Comparison of ENCODE assay signal across 40 cellular contexts in genomic region chr20:46606817-46607190, GRCh38. TPM values are rescaled to one million over a fixed set of nuclear protein-coding genes. Genes with fewer than 3 reads are reported as not detected.
"Had no signal": no experiment of that assay in that cellular context is flagged by ENCODE, and none has a peak within 500 bp of the region (broad histone marks: within the 10 kb centered on the region; RNA-seq: fewer than 3 reads in every experiment).

No MANE protein-coding gene starts in this region.

- DNase-seq: activated B cell treated with CpG ODN at 0.5 μM for 24 hours; activated CD4-positive, alpha-beta memory T cell treated with anti-CD3 and anti-CD28 coated beads for 36 hours; activated CD4-positive, alpha-beta T cell treated with anti-CD3 and anti-CD28 coated beads for 4 hours; activated CD4-positive, alpha-beta T cell treated with anti-CD3 and anti-CD28 coated beads, Interleukin-2, amount 10 ng/mL, durations not matched to agents 24 days and 14 days; activated CD4-positive, alpha-beta T cell treated with anti-CD3 and anti-CD28 coated beads, Interleukin-2, amount 50 U/mL, for 1 hour; activated CD4-positive, alpha-beta T cell treated with anti-CD3 and anti-CD28 coated beads, Interleukin-2, amount 50 U/mL, for 4 hours; activated CD4-positive, CD25-positive, alpha-beta regulatory T cell treated with anti-CD3 and anti-CD28 coated beads, Interleukin-2, amount 50 U/mL, for 72 hours; activated CD8-positive, alpha-beta memory T cell treated with anti-CD3 and anti-CD28 coated beads, Interleukin-2, amount 50 U/mL, for 4 hours; activated CD8-positive, alpha-beta T cell treated with anti-CD3 and anti-CD28 coated beads for 36 hours; activated effector memory CD4-positive, alpha-beta T cell treated with anti-CD3 and anti-CD28 coated beads, Interleukin-2, amount 50 U/mL, for 16 hours; activated gamma-delta T cell treated with Interleukin-2 at 50 U/mL for 16 hours; activated naive CD4-positive, alpha-beta T cell; activated naive CD4-positive, alpha-beta T cell treated with anti-CD3 and anti-CD28 coated beads for 36 hours; activated naive CD4-positive, alpha-beta T cell treated with anti-CD3 and anti-CD28 coated beads, Interleukin-2, amount 50 U/mL, for 16 hours; activated naive CD8-positive, alpha-beta T cell treated with anti-CD3 and anti-CD28 coated beads for 36 hours; activated T-cell treated with anti-CD3 and anti-CD28 coated beads for 4 hours; activated T-cell treated with anti-CD3 and anti-CD28 coated beads, Interleukin-2, amount 50 U/mL, for 1 hour; activated T-cell treated with anti-CD3 and anti-CD28 coated beads, Interleukin-2, amount 50 U/mL, for 4 hours; activated T-cell treated with anti-CD3 and anti-CD28 coated beads, Interleukin-2, amount 50 U/mL, for 72 hours; amygdala; anterior cingulate cortex; caudate nucleus; cerebellar nuclear complex; T-helper 1 cell; T-helper 2 cell; T-helper 9 cell had no signal

- H3K27ac Mint-ChIP-seq: activated B cell treated with CpG ODN at 0.5 μM for 24 hours; activated CD4-positive, alpha-beta memory T cell treated with anti-CD3 and anti-CD28 coated beads for 36 hours; activated CD4-positive, alpha-beta T cell treated with anti-CD3 and anti-CD28 coated beads, Interleukin-2, amount 10 ng/mL, durations not matched to agents 24 days and 14 days; activated CD8-positive, alpha-beta T cell treated with anti-CD3 and anti-CD28 coated beads for 36 hours; activated naive CD4-positive, alpha-beta T cell treated with anti-CD3 and anti-CD28 coated beads for 36 hours; activated naive CD4-positive, alpha-beta T cell treated with anti-CD3 and anti-CD28 coated beads, Interleukin-2, amount 50 U/mL, for 72 hours; activated naive CD8-positive, alpha-beta T cell treated with anti-CD3 and anti-CD28 coated beads for 36 hours; activated T-cell treated with anti-CD3 and anti-CD28 coated beads, Interleukin-2, amount 50 U/mL, for 72 hours; activated T-helper 1 cell treated with anti-CD3 and anti-CD28 coated beads, Interleukin-12 subunit alpha, Interleukin-12 subunit beta, Interleukin-2, Interleukin-4 antibody, amounts not matched to agents 30 ng/mL and 10 ng/mL and 1 ng/mL, durations not matched to agents 14 hours and 24 hours and 36 hours; activated T-helper 17 cell treated with anti-CD3 and anti-CD28 coated beads, Interleukin-2, amount 50 U/mL, for 72 hours; brain; T-helper 1 cell treated with Interleukin-12 subunit alpha and Interleukin-12 subunit beta and Interleukin-4 antibody, amounts not matched to agents 30 μg/mL and 1 μg/mL, for 36 hours; T-helper 2 cell treated with Interferon-gamma antibody and Interleukin-4, amounts not matched to agents 5 μg/mL and 100 μg/mL, for 36 hours had no signal

- H3K4me1 Mint-ChIP-seq: activated B cell treated with CpG ODN at 0.5 μM for 24 hours; activated naive CD8-positive, alpha-beta T cell treated with anti-CD3 and anti-CD28 coated beads for 36 hours; brain; central memory CD8-positive, alpha-beta T cell had no signal

- H3K4me3 ChIP-seq: ascending aorta, cardiac muscle cell had no signal

- H3K27me3 Mint-ChIP-seq: activated CD4-positive, alpha-beta memory T cell treated with anti-CD3 and anti-CD28 coated beads for 36 hours; brain had no signal

- ATAC-seq: activated CD8-positive, alpha-beta T cell treated with anti-CD3 and anti-CD28 coated beads for 36 hours; activated naive CD4-positive, alpha-beta T cell treated with anti-CD3 and anti-CD28 coated beads, Interleukin-2, amount 50 U/mL, for 72 hours; activated T-cell treated with anti-CD3 and anti-CD28 coated beads, Interleukin-2, amount 50 U/mL, for 4 hours; activated T-cell treated with anti-CD3 and anti-CD28 coated beads, Interleukin-2, amount 50 U/mL, for 72 hours; activated T-helper 17 cell treated with anti-CD3 and anti-CD28 coated beads, Interleukin-2, amount 50 U/mL, for 72 hours had no signal

- H3K4me1 ChIP-seq: ascending aorta had no signal

- H3K9me3 Mint-ChIP-seq: activated CD4-positive, alpha-beta memory T cell treated with anti-CD3 and anti-CD28 coated beads for 36 hours; activated CD4-positive, alpha-beta T cell treated with anti-CD3 and anti-CD28 coated beads, Interleukin-2, amount 10 ng/mL, durations not matched to agents 24 days and 14 days; activated CD8-positive, alpha-beta T cell treated with anti-CD3 and anti-CD28 coated beads for 36 hours; activated naive CD4-positive, alpha-beta T cell treated with anti-CD3 and anti-CD28 coated beads for 36 hours; activated naive CD4-positive, alpha-beta T cell treated with anti-CD3 and anti-CD28 coated beads, Interleukin-2, amount 50 U/mL, for 72 hours; activated naive CD8-positive, alpha-beta T cell treated with anti-CD3 and anti-CD28 coated beads for 36 hours; activated T-cell treated with anti-CD3 and anti-CD28 coated beads, Interleukin-2, amount 50 U/mL, for 4 hours; activated T-cell treated with anti-CD3 and anti-CD28 coated beads, Interleukin-2, amount 50 U/mL, for 72 hours; activated T-helper 1 cell treated with anti-CD3 and anti-CD28 coated beads, Interleukin-12 subunit alpha, Interleukin-12 subunit beta, Interleukin-2, Interleukin-4 antibody, amounts not matched to agents 30 ng/mL and 10 ng/mL and 1 ng/mL, durations not matched to agents 14 hours and 24 hours and 36 hours; activated T-helper 17 cell treated with anti-CD3 and anti-CD28 coated beads, Interleukin-2, amount 50 U/mL, for 72 hours; central memory CD8-positive, alpha-beta T cell; T-helper 1 cell treated with Interleukin-12 subunit alpha and Interleukin-12 subunit beta and Interleukin-4 antibody, amounts not matched to agents 30 μg/mL and 1 μg/mL, for 36 hours; T-helper 2 cell treated with Interferon-gamma antibody and Interleukin-4, amounts not matched to agents 5 μg/mL and 100 μg/mL, for 36 hours had no signal

- H3K27ac ChIP-seq: ascending aorta, cardiac muscle cell, VCaP had no signal

- H3K36me3 Mint-ChIP-seq: activated CD4-positive, alpha-beta memory T cell treated with anti-CD3 and anti-CD28 coated beads for 36 hours; activated naive CD4-positive, alpha-beta T cell treated with anti-CD3 and anti-CD28 coated beads, Interleukin-2, amount 50 U/mL, for 72 hours; activated naive CD8-positive, alpha-beta T cell treated with anti-CD3 and anti-CD28 coated beads for 36 hours had no signal

- H3K36me3 ChIP-seq: ascending aorta, cardiac muscle cell had no signal

- H3K9me3 ChIP-seq: ascending aorta had no signal

- FAIRE-seq: bronchial epithelial cell, TTC549 had no signal

- H3K4me3 Mint-ChIP-seq: activated B cell treated with CpG ODN at 0.5 μM for 24 hours; activated CD4-positive, alpha-beta memory T cell treated with anti-CD3 and anti-CD28 coated beads for 36 hours; activated CD4-positive, alpha-beta T cell treated with anti-CD3 and anti-CD28 coated beads, Interleukin-2, amount 10 ng/mL, durations not matched to agents 24 days and 14 days; activated CD8-positive, alpha-beta T cell treated with anti-CD3 and anti-CD28 coated beads for 36 hours; activated naive CD4-positive, alpha-beta T cell treated with anti-CD3 and anti-CD28 coated beads for 36 hours; activated naive CD8-positive, alpha-beta T cell treated with anti-CD3 and anti-CD28 coated beads for 36 hours; activated T-cell treated with anti-CD3 and anti-CD28 coated beads, Interleukin-2, amount 50 U/mL, for 4 hours; activated T-cell treated with anti-CD3 and anti-CD28 coated beads, Interleukin-2, amount 50 U/mL, for 72 hours; activated T-helper 1 cell treated with anti-CD3 and anti-CD28 coated beads, Interleukin-12 subunit alpha, Interleukin-12 subunit beta, Interleukin-2, Interleukin-4 antibody, amounts not matched to agents 30 ng/mL and 10 ng/mL and 1 ng/mL, durations not matched to agents 14 hours and 24 hours and 36 hours; activated T-helper 17 cell treated with anti-CD3 and anti-CD28 coated beads, Interleukin-2, amount 50 U/mL, for 72 hours; brain; central memory CD8-positive, alpha-beta T cell; T-helper 1 cell treated with Interleukin-12 subunit alpha and Interleukin-12 subunit beta and Interleukin-4 antibody, amounts not matched to agents 30 μg/mL and 1 μg/mL, for 36 hours; T-helper 2 cell treated with Interferon-gamma antibody and Interleukin-4, amounts not matched to agents 5 μg/mL and 100 μg/mL, for 36 hours had no signal

- H3K27me3 ChIP-seq: ascending aorta, cardiac muscle cell had no signal

RNA-seq across cellular contexts. Expression of gene SLC13A3, which starts 44.5 kb away (rescaled TPM):
- total RNA-seq: activated CD4-positive, alpha-beta T cell treated with anti-CD3 and anti-CD28 coated beads, Interleukin-2, amount 10 ng/mL, durations not matched to agents 24 days and 14 days; activated CD8-positive, alpha-beta memory T cell treated with anti-CD3 and anti-CD28 coated beads for 36 hours; activated CD8-positive, alpha-beta T cell treated with anti-CD3 and anti-CD28 coated beads for 36 hours; activated naive CD4-positive, alpha-beta T cell treated with anti-CD3 and anti-CD28 coated beads for 36 hours; activated naive CD4-positive, alpha-beta T cell treated with anti-CD3 and anti-CD28 coated beads, Interleukin-2, amount 50 U/mL, for 72 hours; activated naive CD8-positive, alpha-beta T cell treated with anti-CD3 and anti-CD28 coated beads for 36 hours; activated T-helper 1 cell treated with anti-CD3 and anti-CD28 coated beads, Interleukin-12 subunit alpha, Interleukin-12 subunit beta, Interleukin-2, Interleukin-4 antibody, amounts not matched to agents 30 ng/mL and 10 ng/mL and 1 ng/mL, durations not matched to agents 14 hours and 24 hours and 36 hours; activated T-helper 17 cell treated with anti-CD3 and anti-CD28 coated beads, Interleukin-2, amount 50 U/mL, for 72 hours; ascending aorta had no signal

RNA-seq across cellular contexts. Expression of gene OCSTAMP, which starts 56.4 kb away (rescaled TPM):
- total RNA-seq: activated B cell treated with CpG ODN at 0.5 μM for 24 hours; activated CD8-positive, alpha-beta T cell treated with anti-CD3 and anti-CD28 coated beads for 36 hours; activated naive CD4-positive, alpha-beta T cell treated with anti-CD3 and anti-CD28 coated beads for 36 hours; activated naive CD8-positive, alpha-beta T cell treated with anti-CD3 and anti-CD28 coated beads for 36 hours; ascending aorta; bronchial epithelial cell; cardiac muscle cell had no signal
- polyA plus RNA-seq: adipose tissue, cardiac muscle cell had no signal
